ENCODE assay signal across 11 cellular contexts in the genomic region with DNA sequence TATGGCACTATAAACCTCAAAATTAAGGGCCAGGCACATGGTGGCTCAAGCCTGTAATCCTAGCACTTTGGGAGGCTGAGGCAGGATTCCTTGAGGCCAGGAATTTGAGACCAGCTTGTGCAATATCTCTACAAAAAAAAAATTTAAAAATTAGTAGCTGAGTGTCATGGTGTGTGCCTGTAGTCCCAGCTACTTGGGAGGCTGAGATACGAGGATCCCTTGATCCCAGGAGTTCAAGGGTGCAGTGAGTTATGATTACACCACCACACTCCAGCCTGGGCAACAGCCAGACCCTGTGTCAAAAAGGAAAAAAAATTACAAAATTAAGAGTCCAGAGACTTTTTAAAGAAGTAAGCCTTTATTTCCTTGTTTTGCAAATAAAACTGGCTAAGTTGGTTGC. TPM values are rescaled to one million over a fixed set of nuclear protein-coding genes. Genes with fewer than 3 reads are reported as not detected.
DNase-seq lines count a peak whose midpoint lies in the region; ATAC-seq and TF ChIP-seq lines count a peak whose summit lies in the region.
"Had no signal": no experiment of that assay in that cellular context is flagged by ENCODE, and none has a peak within 500 bp of the region (broad histone marks: within the 10 kb centered on the region; RNA-seq: fewer than 3 reads in every experiment).

No MANE protein-coding gene starts in this region.

- H3K27me3 ChIP-seq in breast epithelium (no peaks in the 10 kb centered on the region), PC-9 (ENCODE audit: insufficient read depth, low read depth) (no peaks in the 10 kb centered on the region), transverse colon (no peaks in the 10 kb centered on the region), lower lobe of right lung (ENCODE audit: low read depth) (no peaks in the 10 kb centered on the region)

- CTCF ChIA-PET in MCF 10A (lab: Yijun Ruan, JAX), result interaction anchor here (0.6 to 9.7 kb wide), 4 partner anchors 34 to 1610 kb away, joined by 3 to 90 read pairs (median 4); partner anchors contain the start of gene PXN
- CTCF ChIA-PET in PC-9 (lab: Charles Lee), result no interaction called here

- intact Hi-C loops in MCF 10A (cut with micrococcal nuclease) (loop anchor here (5.0 kb wide), 1 partner anchor 79 kb away; the partner anchor contains the start of gene RAB35), breast epithelium (cut with DNase I; ENCODE audit: low total_unique reads) (no loop called here), PC-9 (cut with micrococcal nuclease; ENCODE audit: unreplicated experiment) (no loop called here), transverse colon (cut with DNase I; ENCODE audit: low total_unique reads) (no loop called here), lower lobe of right lung (cut with DNase I) (no loop called here)

- H3K79me2 ChIP-seq in PC-9 (ENCODE audit: low read depth), result peaks cover 74% of the 10 kb centered on the region

- peaks cover 7 to 26% of the 10 kb centered on the region in 2 donors for H3K4me1 ChIP-seq in breast epithelium
- peaks cover 46% of the 10 kb centered on the region for H3K4me1 ChIP-seq in PC-9 (replicated peaks; ENCODE audit: insufficient read depth)
- H3K4me1 ChIP-seq in transverse colon, result peaks cover 23 to 56% (median 43%) of the 10 kb centered on the region in 4 donors
- peaks cover 63% of the 10 kb centered on the region for H3K4me1 ChIP-seq in lower lobe of right lung

- TF ChIP-seq POLR2A in breast epithelium (IDR thresholded peaks at IDR 0.05), result no peak
- no peak for TF ChIP-seq POLR2A in transverse colon (IDR thresholded peaks at IDR 0.05)

- H4K20me1 ChIP-seq in PC-9 (ENCODE audit: insufficient read depth), result peaks cover 47% of the 10 kb centered on the region

- TF ChIP-seq CTCF in MCF 10A (IDR thresholded peaks at IDR 0.05; ENCODE audit: unreplicated experiment), result no peak
- no peak for TF ChIP-seq CTCF in breast epithelium (IDR thresholded peaks at IDR 0.05)
- no peak for TF ChIP-seq CTCF in PC-9 (conservative IDR thresholded peaks at IDR 0.05)
- no peak for TF ChIP-seq CTCF in choroid plexus epithelial cell (conservative IDR thresholded peaks at IDR 0.05; ENCODE audit: low read depth, low read length)
- no peak for TF ChIP-seq CTCF in transverse colon (IDR thresholded peaks at IDR 0.05)
- no peak for TF ChIP-seq CTCF in lower lobe of right lung (IDR thresholded peaks at IDR 0.05)

- no peak for TF ChIP-seq EP300 in transverse colon (IDR thresholded peaks at IDR 0.05; ENCODE audit: low read depth)

- peaks cover 87% of the 10 kb centered on the region for H3K36me3 Mint-ChIP-seq in MCF 10A (ENCODE audit: insufficient read depth, unreplicated experiment)

- H3K27ac ChIP-seq in breast epithelium (no peak overlapping the region), PC-9 (peak overlapping the region; percentile 93), transverse colon (peak overlapping the region in 3 of 4 donors; percentile 89 to 95 (median 93)), lower lobe of right lung (no peak overlapping the region)

- peaks cover 4% of the 10 kb centered on the region for H3K36me3 ChIP-seq in breast epithelium
- peaks cover 34% of the 10 kb centered on the region for H3K36me3 ChIP-seq in PC-9 (ENCODE audit: low read depth)
- H3K36me3 ChIP-seq in transverse colon, result peaks cover 0 to 32% (median 12%) of the 10 kb centered on the region in 4 donors
- H3K36me3 ChIP-seq in lower lobe of right lung, result peaks cover 44% of the 10 kb centered on the region

- peak overlapping the region; percentile 100 for H3K4me2 ChIP-seq in PC-9

- peaks cover 60% of the 10 kb centered on the region for H3F3A ChIP-seq in PC-9 (ENCODE audit: insufficient read depth, low read depth)

- H3K27me3 Mint-ChIP-seq in MCF 10A (ENCODE audit: insufficient read depth, unreplicated experiment), result no peaks in the 10 kb centered on the region

- BruUV-seq in MCF 10A (replicated peaks; lab: Mats Ljungman, UMichigan), result no TSS peak
- no TSS peak for BruUV-seq in PC-9 (replicated peaks; lab: Mats Ljungman, UMichigan)

- peaks cover 23% of the 10 kb centered on the region for H3K4me1 Mint-ChIP-seq in MCF 10A (ENCODE audit: insufficient read depth, unreplicated experiment)

- H3K9me3 Mint-ChIP-seq in MCF 10A (ENCODE audit: unreplicated experiment), result no peaks in the 10 kb centered on the region

- H3K9me3 ChIP-seq in breast epithelium, result no peaks in the 10 kb centered on the region
- no peaks in the 10 kb centered on the region for H3K9me3 ChIP-seq in PC-9 (ENCODE audit: insufficient read depth, low read depth)
- H3K9me3 ChIP-seq in transverse colon, result no peaks in the 10 kb centered on the region
- H3K9me3 ChIP-seq in lower lobe of right lung, result no peaks in the 10 kb centered on the region

- 40 to 82% methylated on average over 1 of the region's 1 CpG for WGBS in transverse colon (ENCODE audit: low coverage in 1 of 2), 2 donors

- DNase-seq in MCF 10A (ENCODE audit: unreplicated experiment) (peak; percentile 32), breast epithelium (ENCODE audit: low spot score in 2 of 2) (no peak), PC-9 (peak in 1 of 2 experiments; percentile 35), choroid plexus epithelial cell (ENCODE audit: low read depth) (peak; percentile 28), transverse colon (no peak), left lobe of liver (ENCODE audit: low spot score) (no peak), NCI-H748 treated with DMSO at 0.1 percent for 48 hours (lab: John Stamatoyannopoulos, UW) (no peak), lower lobe of right lung (no peak)
- DNase-seq: left ventricle myocardium superior; NCI-H1092 treated with DMSO at 0.1 percent for 48 hours; NK-92 treated with Interleukin-12 subunit alpha and Interleukin-12 subunit beta, amount 100 ng/mL, for 24 hours had no signal

- H3K9me2 ChIP-seq in PC-9 (ENCODE audit: insufficient read depth), result no peaks in the 10 kb centered on the region

- peak overlapping the region; percentile 80 for H3K4me3 Mint-ChIP-seq in MCF 10A (ENCODE audit: unreplicated experiment)

- no peak overlapping the region for H3K27ac Mint-ChIP-seq in MCF 10A (ENCODE audit: low read depth, unreplicated experiment)

- POLR2A ChIA-PET in MCF 10A (lab: Yijun Ruan, JAX) (interaction anchor here (1.4 to 10.9 kb wide), 7 partner anchors 28 to 95 kb away, joined by 5 to 257 read pairs (median 27); partner anchors contain the start of genes PXN, RNU4-1 and RNU4-2), PC-9 (lab: Charles Lee; ENCODE audit: unreplicated experiment) (interaction anchor here (0.6 kb wide), 1 partner anchor 35 kb away, joined by 3 read pairs; no protein-coding TSS in a partner anchor)

- no peak for ATAC-seq in left lobe of liver
- ATAC-seq in lower lobe of right lung, result no peak
- ATAC-seq: left ventricle myocardium superior had no signal

- H3K4me3 ChIP-seq in breast epithelium (no peak overlapping the region), PC-9 (peak overlapping the region; percentile 64; the same call in 1 of the 2 replicates), choroid plexus epithelial cell (ENCODE audit: low read depth, low read length) (no peak overlapping the region), transverse colon (no peak overlapping the region), lower lobe of right lung (no peak overlapping the region)

- H2AFZ ChIP-seq in PC-9, result no peak overlapping the region

- in situ Hi-C loops in transverse colon (cut with MboI; ENCODE audit: low pct_ligation_motif_present in 1 of 4, low pct_unique_long_range_greater_than_20kb in 1 of 4, low sequenced_read_pairs in 3 of 4), result no loop called here

RNA-seq across cellular contexts. Expression of gene GCN1, which starts 1.8 kb away (rescaled TPM):
- total RNA-seq in MCF 10A (2022) (116 and 117 TPM in 2 replicates), breast epithelium (10 to 100 TPM; 50.1 to 79.6 (median 73.4) TPM), PC-9 (2021) (116 and 119 TPM in 2 replicates), transverse colon (100 to 1,000 TPM in 2 of 4 donors, 10 to 100 TPM in 2; 70.0 to 141 (median 107) TPM), left lobe of liver (42.7 TPM), lower lobe of right lung (73.6 TPM)

RNA-seq across cellular contexts. Expression of gene RPLP0, which starts 4.5 kb away (rescaled TPM):
- 2,870 and 3,181 TPM in 2 replicates for total RNA-seq in MCF 10A (2022)
- total RNA-seq in breast epithelium, result 1,000 to 10,000 TPM; 3,137 to 4,833 (median 3,312) TPM
- total RNA-seq in PC-9 (2021), result 2,334 and 2,540 TPM in 2 replicates
- total RNA-seq in transverse colon, result 1,000 to 10,000 TPM in 3 of 4 donors, 100 to 1,000 TPM in 1; 660 to 2,105 (median 1,778) TPM
- total RNA-seq in left lobe of liver, result 743 TPM
- total RNA-seq in lower lobe of right lung, result 1,285 TPM

Comparison
In these comparisons a context has a peak if more than half of its experiments do, and no peak if none do; other contexts are left out.
1. DNase-seq: peak in MCF 10A (single experiment) and choroid plexus epithelial cell (single experiment); none in breast epithelium (0 of 2), transverse colon (single experiment), left lobe of liver (single experiment), NCI-H748 treated with DMSO at 0.1 percent for 48 hours (single experiment) and lower lobe of right lung (single experiment).
2. H3K27ac ChIP-seq: peak in PC-9 (single experiment) and transverse colon (3 of 4); none in breast epithelium (0 of 2) and lower lobe of right lung (single experiment).